ENCODE assay signal across 8 cellular contexts in genomic region chr1:155744711-155745283, GRCh38. TPM values are rescaled to one million over a fixed set of nuclear protein-coding genes. Genes with fewer than 3 reads are reported as not detected.
A peak's percentile ranks its signal among the peaks of the same experiment; 100 is the strongest.
DNase-seq lines count a peak whose midpoint lies in the region; ATAC-seq and TF ChIP-seq lines count a peak whose summit lies in the region.

No MANE protein-coding gene starts in this region.

- H3K36me3 Mint-ChIP-seq in CD14-positive monocyte, result peaks cover 16 to 18% of the 10 kb centered on the region in 2 donors
- peaks cover 10% of the 10 kb centered on the region for H3K36me3 Mint-ChIP-seq in effector memory CD8-positive, alpha-beta T cell (ENCODE audit: insufficient read depth)

- H3K9me3 ChIP-seq in neuron (ENCODE audit: low read length), result no peaks in the 10 kb centered on the region

- TF ChIP-seq POLR2A in NB4 (IDR thresholded peaks at IDR 0.05; ENCODE audit: extremely low read depth, insufficient read length) (no peak), erythroblast (IDR thresholded peaks at IDR 0.05; ENCODE audit: low read length) (no peak)

- no peak for DNase-seq in CD14-positive monocyte (ENCODE audit: low spot score)
- peak; percentile 10 for DNase-seq in NB4 (ENCODE audit: low read depth)
- no peak for DNase-seq in effector memory CD8-positive, alpha-beta T cell
- DNase-seq in NOMO-1 treated with dmso at 0.1 percent for 144 hours (lab: John Stamatoyannopoulos, UW; ENCODE audit: unreplicated experiment), result no peak
- no peak for DNase-seq in glomerular visceral epithelial cell (ENCODE audit: extremely low spot score)
- DNase-seq in erythroblast (lab: John Stamatoyannopoulos, UW), result no peak
- DNase-seq in GM10248 (ENCODE audit: extremely low spot score), result no peak

- peaks cover 3% of the 10 kb centered on the region for H3K4me1 ChIP-seq in neuron (ENCODE audit: insufficient read depth, low read length)

- H2AFZ ChIP-seq in neuron (ENCODE audit: low read depth, low read length), result peak overlapping the region; percentile 11

- intact Hi-C loops in CD14-positive monocyte (cut with micrococcal nuclease), result no loop called here

- H3K4me3 Mint-ChIP-seq in CD14-positive monocyte, result peak overlapping the region; percentile 87 to 96
- H3K4me3 Mint-ChIP-seq in effector memory CD8-positive, alpha-beta T cell, result peak overlapping the region; percentile 93 to 98

- H3K36me3 ChIP-seq in neuron (ENCODE audit: insufficient read depth, low read length), result peaks cover 15% of the 10 kb centered on the region

- no peak for ATAC-seq in effector memory CD8-positive, alpha-beta T cell (replicated peaks)

- POLR2A ChIA-PET in GM10248 (lab: Yijun Ruan, JAX), result no interaction called here

- no peaks in the 10 kb centered on the region for H3K9me3 Mint-ChIP-seq in CD14-positive monocyte
- no peaks in the 10 kb centered on the region for H3K9me3 Mint-ChIP-seq in effector memory CD8-positive, alpha-beta T cell

- peaks cover 0 to 1% (median 0%) of the 10 kb centered on the region in 3 donors for H3K27me3 Mint-ChIP-seq in CD14-positive monocyte (ENCODE audit: low read depth in 3 of 3)
- no peaks in the 10 kb centered on the region for H3K27me3 Mint-ChIP-seq in effector memory CD8-positive, alpha-beta T cell

- H3K27ac Mint-ChIP-seq in CD14-positive monocyte, result peak overlapping the region in 6 of 7 donors; percentile 75 to 90 (median 88)
- peak overlapping the region; percentile 94 to 96 for H3K27ac Mint-ChIP-seq in effector memory CD8-positive, alpha-beta T cell

- peaks cover 5% of the 10 kb centered on the region for H3K4me1 Mint-ChIP-seq in CD14-positive monocyte
- peaks cover 3 to 5% of the 10 kb centered on the region in 2 donors for H3K4me1 Mint-ChIP-seq in effector memory CD8-positive, alpha-beta T cell (ENCODE audit: low read depth in 2 of 2)

- CTCF ChIA-PET in GM10248 (lab: Yijun Ruan, JAX), result interaction anchor here (0.7 to 1.9 kb wide), 3 partner anchors 15 to 572 kb away, joined by 3 to 12 read pairs (median 3); partner anchors contain the start of gene KRTCAP2

- TF ChIP-seq CTCF in CD14-positive monocyte (IDR thresholded peaks at IDR 0.05), result no peak
- TF ChIP-seq CTCF in NB4 (IDR thresholded peaks at IDR 0.05; ENCODE audit: low read depth, low read length), result no peak
- TF ChIP-seq CTCF in GM10248 (IDR thresholded peaks at IDR 0.05; ENCODE audit: control extremely low read depth, extremely low read depth, low read depth, missing control alignments), result no peak

- H3K4me3 ChIP-seq in NB4 (ENCODE audit: low read depth, low read length), result peak overlapping the region; percentile 83
- H3K4me3 ChIP-seq in neuron (ENCODE audit: low read length), result peak overlapping the region; percentile 60

- no peaks in the 10 kb centered on the region for H3K27me3 ChIP-seq in neuron (ENCODE audit: insufficient read depth, low read length)

RNA-seq across cellular contexts. Expression of gene DAP3, which starts 55.9 kb away (rescaled TPM):
- 10 to 100 TPM; 69.0 to 72.7 TPM for polyA plus RNA-seq in CD14-positive monocyte

RNA-seq across cellular contexts. Expression of gene YY1AP1, which starts 56.2 kb away (rescaled TPM):
- 10 to 100 TPM; 14.0 to 24.3 TPM for polyA plus RNA-seq in CD14-positive monocyte
